Comparison of ENCODE assay signal across 1 cellular context in genomic region chr14:60222820-60223219, GRCh38.
TF ChIP-seq lines count a peak whose summit lies in the region.

No MANE protein-coding gene starts in this region.

TF ChIP-seq in GM12878, 131 proteins besides CTCF, POLR2A, EP300 and RAD21:
- TF ChIP-seq MEF2B (IDR thresholded peaks at IDR 0.05; ENCODE audit: partially characterized antibody, poor library complexity, severe bottlenecking) (peak; percentile 3), CHD4 (IDR thresholded peaks at IDR 0.05) (no peak)
